In genomic region chr5:36175043-36175442, GRCh38 we compare ENCODE assay signal across 20 cellular contexts.
DNase-seq lines count a peak whose midpoint lies in the region; ATAC-seq and TF ChIP-seq lines count a peak whose summit lies in the region.
"Had no signal": no experiment of that assay in that cellular context is flagged by ENCODE, and none has a peak within 500 bp of the region (broad histone marks: within the 10 kb centered on the region; RNA-seq: fewer than 3 reads in every experiment).

No MANE protein-coding gene starts in this region.

- ATAC-seq in memory B cell (ENCODE audit: low read depth), result no peak
- ATAC-seq in stimulated activated effector memory CD8-positive, alpha-beta T cell treated with anti-CD3 and anti-CD28 coated beads, Interleukin-12 subunit alpha, Interleukin-12 subunit beta, amount 100 ng/mL, for 72 hours, result no peak
- no peak for ATAC-seq in stimulated activated naive CD8-positive, alpha-beta T cell treated with anti-CD3 and anti-CD28 coated beads, Interleukin-15, Interleukin-2, amounts not matched to agents 100 U/mL and 50 U/mL, for 24 hours
- no peak for ATAC-seq in HG02763 (IDR thresholded peaks at IDR 0.05; ENCODE audit: unreplicated experiment)
- ATAC-seq: Right ventricle myocardium inferior had no signal

- H3K9me3 Mint-ChIP-seq in memory B cell, result no peaks in the 10 kb centered on the region
- H3K9me3 Mint-ChIP-seq in stimulated activated effector memory CD8-positive, alpha-beta T cell treated with anti-CD3 and anti-CD28 coated beads, Interleukin-12 subunit alpha, Interleukin-12 subunit beta, amount 100 ng/mL, for 72 hours, result no peaks in the 10 kb centered on the region
- H3K9me3 Mint-ChIP-seq: CD4-positive, alpha-beta memory T cell; H9 had no signal

- H3K36me3 ChIP-seq in KMS-11 (ENCODE audit: insufficient read depth), result peaks cover 19% of the 10 kb centered on the region; the same call in 1 of the 2 replicates

- no peak overlapping the region for H3K4me3 ChIP-seq in KMS-11 (IDR thresholded peaks at IDR 0.05; ENCODE audit: insufficient read depth, low read depth, low read length)
- H3K4me3 ChIP-seq: BLaER1 treated with 17β-estradiol and CSF1 and Interleukin-3, amounts not matched to agents 10 nM and 100 nM; SJSA1 had no signal

- no peaks in the 10 kb centered on the region for H3K27me3 ChIP-seq in KMS-11 (ENCODE audit: insufficient read depth, low read depth)
- H3K27me3 ChIP-seq: BLaER1 treated with 17β-estradiol and CSF1 and Interleukin-3, amounts not matched to agents 10 nM and 100 nM; SJSA1 had no signal

- H3K27ac ChIP-seq in KMS-11, result no peak overlapping the region; the same call in 1 of the 2 replicates
- peak overlapping the region; percentile 96 for H3K27ac ChIP-seq in angular gyrus (ENCODE audit: low read depth, low read length)
- H3K27ac ChIP-seq: BLaER1 treated with 17β-estradiol and CSF1 and Interleukin-3, amounts not matched to agents 10 nM and 100 nM; SJSA1 had no signal

- H3K4me1 Mint-ChIP-seq in memory B cell, result no peaks in the 10 kb centered on the region
- no peaks in the 10 kb centered on the region for H3K4me1 Mint-ChIP-seq in stimulated activated effector memory CD8-positive, alpha-beta T cell treated with anti-CD3 and anti-CD28 coated beads, Interleukin-12 subunit alpha, Interleukin-12 subunit beta, amount 100 ng/mL, for 72 hours
- H3K4me1 Mint-ChIP-seq: H9 had no signal

- H3K36me3 Mint-ChIP-seq in memory B cell, result peaks cover 40% of the 10 kb centered on the region
- peaks cover 99% of the 10 kb centered on the region for H3K36me3 Mint-ChIP-seq in stimulated activated effector memory CD8-positive, alpha-beta T cell treated with anti-CD3 and anti-CD28 coated beads, Interleukin-12 subunit alpha, Interleukin-12 subunit beta, amount 100 ng/mL, for 72 hours

- H3K4me1 ChIP-seq in KMS-11 (ENCODE audit: low read depth, poor library complexity, severe bottlenecking), result peaks cover 100% of the 10 kb centered on the region
- H3K4me1 ChIP-seq: SJSA1 had no signal

- no peaks in the 10 kb centered on the region for H4K20me1 ChIP-seq in KMS-11 (ENCODE audit: insufficient read depth)
- H4K20me1 ChIP-seq: BLaER1 treated with 17β-estradiol and CSF1 and Interleukin-3, amounts not matched to agents 10 nM and 100 nM had no signal

- no peak for DNase-seq in memory B cell (ENCODE audit: low spot score in 2 of 2)
- DNase-seq in stimulated activated effector memory CD8-positive, alpha-beta T cell treated with anti-CD3 and anti-CD28 coated beads, Interleukin-12 subunit alpha, Interleukin-12 subunit beta, amount 100 ng/mL, for 72 hours (ENCODE audit: low spot score in 2 of 2), result no peak
- DNase-seq in NCI-H2029 treated with DMSO at 0.1 percent for 48 hours (lab: John Stamatoyannopoulos, UW), result no peak
- DNase-seq in stimulated activated naive CD8-positive, alpha-beta T cell treated with anti-CD3 and anti-CD28 coated beads, Interleukin-15, Interleukin-2, amounts not matched to agents 100 U/mL and 50 U/mL, for 24 hours, result no peak
- DNase-seq in NCI-H82 (lab: John Stamatoyannopoulos, UW), result no peak
- DNase-seq: CD4-positive, alpha-beta memory T cell; H9; KG1; NCI-H1105; NCI-H146; NCI-H2029; NCI-H345; NCI-H524; NCI-H774 had no signal

- H2AFZ ChIP-seq in KMS-11 (ENCODE audit: low read depth), result no peak overlapping the region

- no peak for TF ChIP-seq CTCF in KMS-11 (conservative IDR thresholded peaks at IDR 0.05; ENCODE audit: low read depth, low read length)

- H3K4me2 ChIP-seq in KMS-11, result peak overlapping the region; percentile 13; the same call in 1 of the 2 replicates
- H3K4me2 ChIP-seq: BLaER1 treated with 17β-estradiol and CSF1 and Interleukin-3, amounts not matched to agents 10 nM and 100 nM had no signal

- no peak overlapping the region for H3K9ac ChIP-seq in KMS-11
- H3K9ac ChIP-seq: BLaER1 treated with 17β-estradiol and CSF1 and Interleukin-3, amounts not matched to agents 10 nM and 100 nM had no signal

- H3K4me3 Mint-ChIP-seq in memory B cell, result no peak overlapping the region
- no peak overlapping the region for H3K4me3 Mint-ChIP-seq in stimulated activated effector memory CD8-positive, alpha-beta T cell treated with anti-CD3 and anti-CD28 coated beads, Interleukin-12 subunit alpha, Interleukin-12 subunit beta, amount 100 ng/mL, for 72 hours
- H3K4me3 Mint-ChIP-seq: CD4-positive, alpha-beta memory T cell; H9 had no signal

- H3K79me2 ChIP-seq in KMS-11 (ENCODE audit: insufficient read depth, low read depth), result no peaks in the 10 kb centered on the region; the same call in 1 of the 2 replicates

- peak overlapping the region; percentile 0 for H3K27ac Mint-ChIP-seq in memory B cell
- peak overlapping the region; percentile 11 for H3K27ac Mint-ChIP-seq in stimulated activated effector memory CD8-positive, alpha-beta T cell treated with anti-CD3 and anti-CD28 coated beads, Interleukin-12 subunit alpha, Interleukin-12 subunit beta, amount 100 ng/mL, for 72 hours

- H3K27me3 Mint-ChIP-seq in memory B cell, result no peaks in the 10 kb centered on the region
- H3K27me3 Mint-ChIP-seq: CD4-positive, alpha-beta memory T cell had no signal
